In the genomic region with DNA sequence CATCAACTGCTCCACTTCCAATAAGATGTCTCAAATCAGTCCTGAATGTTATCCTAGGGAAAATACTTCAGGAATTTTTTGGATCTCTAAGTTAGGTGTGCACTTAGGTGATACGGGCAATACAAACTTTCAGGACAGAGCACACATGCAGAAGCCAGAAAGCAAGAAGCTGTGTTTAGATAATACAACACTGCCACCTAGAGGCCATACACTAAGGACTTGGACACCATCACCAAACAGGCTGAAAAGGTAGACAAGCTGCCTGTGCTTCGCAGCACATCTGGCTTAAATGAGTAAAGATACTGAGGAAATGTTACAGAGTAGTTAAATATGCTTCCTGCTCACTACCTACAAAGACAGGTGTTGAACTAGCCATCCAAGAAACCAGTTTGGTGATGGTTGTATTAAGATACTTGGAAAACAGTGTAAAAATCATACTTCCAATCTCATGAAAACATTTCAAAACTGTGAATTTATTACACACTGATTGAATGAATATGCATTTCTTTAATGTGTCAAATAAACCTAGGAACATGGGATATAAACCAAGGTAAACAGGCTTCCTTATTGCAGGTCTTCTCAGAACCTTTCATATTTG, we compare ENCODE assay signal across 9 cellular contexts. TPM values are rescaled to one million over a fixed set of nuclear protein-coding genes. Genes with fewer than 3 reads are reported as not detected.
DNase-seq lines count a peak whose midpoint lies in the region; ATAC-seq and TF ChIP-seq lines count a peak whose summit lies in the region.
"Had no signal": no experiment of that assay in that cellular context is flagged by ENCODE, and none has a peak within 500 bp of the region (broad histone marks: within the 10 kb centered on the region; RNA-seq: fewer than 3 reads in every experiment).

No MANE protein-coding gene starts in this region.

- H3K36me3 Mint-ChIP-seq in WTC11, result peaks cover 18% of the 10 kb centered on the region
- H3K36me3 Mint-ChIP-seq in naive B cell, result peaks cover 0 to 3% of the 10 kb centered on the region in 2 donors

- H3K9me3 Mint-ChIP-seq in WTC11 (no peaks in the 10 kb centered on the region), naive B cell (no peaks in the 10 kb centered on the region)

- H3K27me3 Mint-ChIP-seq in WTC11 (ENCODE audit: low read depth), result no peaks in the 10 kb centered on the region
- peaks cover 10 to 14% (median 11%) of the 10 kb centered on the region in 3 donors for H3K27me3 Mint-ChIP-seq in naive B cell

- H3K27ac Mint-ChIP-seq in WTC11 (no peak overlapping the region), naive B cell (no peak overlapping the region)

- H3K4me1 Mint-ChIP-seq in WTC11 (peaks cover 22% of the 10 kb centered on the region), naive B cell (peaks cover 5 to 8% (median 7%) of the 10 kb centered on the region in 3 donors)

- peak; percentile 88 for DNase-seq in ELF-1 (ENCODE audit: low read depth, low spot score)
- peak; percentile 54 to 87 for DNase-seq in NCI-H446 (lab: John Stamatoyannopoulos, UW)
- peak; percentile 37 for DNase-seq in WTC11 (ENCODE audit: low spot score)
- DNase-seq in naive B cell, result peak; percentile 64
- DNase-seq in posterior vena cava (ENCODE audit: low spot score), result no peak

- intact Hi-C loops in posterior vena cava (cut with DNase I), result loop anchor here in 1 of 2 donors (10.0 kb wide), 1 partner anchor 811 kb away; no protein-coding TSS in a partner anchor

- H3K4me3 Mint-ChIP-seq in WTC11 (no peak overlapping the region), naive B cell (no peak overlapping the region)

- ATAC-seq in HG03135 (IDR thresholded peaks at IDR 0.05; ENCODE audit: unreplicated experiment) (peak; percentile 60), WTC11 (peak; percentile 87), esophagus mucosa (peak; percentile 92), naive B cell (ENCODE audit: low read depth in 2 of 2) (peak; percentile 83 to 94), HG03442 (IDR thresholded peaks at IDR 0.05; ENCODE audit: unreplicated experiment) (no peak)

- POLR2A ChIA-PET in WTC11 (lab: Charles Lee), result interaction anchor here (0.6 to 1.1 kb wide), 2 partner anchors 10 to 236 kb away, joined by 3 read pairs; no protein-coding TSS in a partner anchor

- peak; percentile 68 for TF ChIP-seq CTCF in WTC11 (IDR thresholded peaks at IDR 0.05)

- CTCF ChIA-PET in WTC11 (lab: Charles Lee), result interaction anchor here (0.5 to 2.7 kb wide), 45 partner anchors 9 to 845 kb away, joined by 3 to 42 read pairs (median 4); a partner anchor contains a TSS

TF ChIP-seq in WTC11, 78 proteins besides CTCF, POLR2A, EP300 and RAD21:
- TF ChIP-seq EMX1 (CRISPR knock-in tag; IDR thresholded peaks at IDR 0.05) (no peak), SMAD3 (CRISPR knock-in tag; IDR thresholded peaks at IDR 0.05; ENCODE audit: borderline replicate concordance) (no peak), ZNF423 (CRISPR knock-in tag; IDR thresholded peaks at IDR 0.05) (no peak), JUN (CRISPR knock-in tag; IDR thresholded peaks at IDR 0.05) (no peak), ZNF416 (CRISPR knock-in tag; IDR thresholded peaks at IDR 0.05) (no peak)
- TF ChIP-seq, protein P1, sequence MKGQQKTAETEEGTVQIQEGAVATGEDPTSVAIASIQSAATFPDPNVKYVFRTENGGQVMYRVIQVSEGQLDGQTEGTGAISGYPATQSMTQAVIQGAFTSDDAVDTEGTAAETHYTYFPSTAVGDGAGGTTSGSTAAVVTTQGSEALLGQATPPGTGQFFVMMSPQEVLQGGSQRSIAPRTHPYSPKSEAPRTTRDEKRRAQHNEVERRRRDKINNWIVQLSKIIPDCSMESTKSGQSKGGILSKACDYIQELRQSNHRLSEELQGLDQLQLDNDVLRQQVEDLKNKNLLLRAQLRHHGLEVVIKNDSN (CRISPR knock-in tag; IDR thresholded peaks at IDR 0.05), result no peak
- TF ChIP-seq, protein P2, sequence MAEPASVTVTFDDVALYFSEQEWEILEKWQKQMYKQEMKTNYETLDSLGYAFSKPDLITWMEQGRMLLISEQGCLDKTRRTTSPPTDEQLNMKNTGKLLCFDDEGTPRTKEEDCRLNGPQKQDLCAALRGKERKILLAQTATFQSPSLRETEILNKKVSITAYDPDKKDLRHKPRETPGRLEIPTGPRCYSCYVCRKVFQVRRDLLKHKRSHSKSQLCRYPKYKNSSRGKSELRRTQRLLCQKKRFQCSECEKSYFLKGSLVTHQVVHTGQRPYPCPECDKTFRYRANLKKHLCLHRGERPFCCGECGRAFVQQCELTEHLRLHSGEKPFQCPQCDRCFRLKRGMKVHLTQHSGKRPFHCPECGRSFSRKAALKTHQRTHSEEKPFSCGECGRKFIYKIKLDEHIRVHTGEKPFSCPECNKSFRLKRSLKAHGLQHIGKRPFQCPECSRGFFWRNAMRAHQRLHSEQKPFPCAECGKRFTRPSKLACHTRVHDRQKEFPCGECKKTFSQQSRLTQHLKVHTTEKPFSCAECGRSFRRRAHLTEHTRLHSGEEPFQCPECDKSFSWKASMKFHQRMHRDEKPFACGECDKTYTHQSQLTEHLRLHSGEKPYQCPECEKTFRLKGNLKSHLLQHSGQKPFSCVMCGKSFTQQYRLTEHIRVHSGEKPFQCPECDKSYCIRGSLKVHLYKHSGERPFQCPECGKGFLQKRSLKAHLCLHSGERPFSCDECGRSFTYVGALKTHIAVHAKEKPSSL (CRISPR knock-in tag; conservative IDR thresholded peaks at IDR 0.05), result no peak
- TF ChIP-seq, protein P3, sequence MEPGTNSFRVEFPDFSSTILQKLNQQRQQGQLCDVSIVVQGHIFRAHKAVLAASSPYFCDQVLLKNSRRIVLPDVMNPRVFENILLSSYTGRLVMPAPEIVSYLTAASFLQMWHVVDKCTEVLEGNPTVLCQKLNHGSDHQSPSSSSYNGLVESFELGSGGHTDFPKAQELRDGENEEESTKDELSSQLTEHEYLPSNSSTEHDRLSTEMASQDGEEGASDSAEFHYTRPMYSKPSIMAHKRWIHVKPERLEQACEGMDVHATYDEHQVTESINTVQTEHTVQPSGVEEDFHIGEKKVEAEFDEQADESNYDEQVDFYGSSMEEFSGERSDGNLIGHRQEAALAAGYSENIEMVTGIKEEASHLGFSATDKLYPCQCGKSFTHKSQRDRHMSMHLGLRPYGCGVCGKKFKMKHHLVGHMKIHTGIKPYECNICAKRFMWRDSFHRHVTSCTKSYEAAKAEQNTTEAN (CRISPR knock-in tag; IDR thresholded peaks at IDR 0.05), result no peak
TF ChIP-seq in WTC11: peak in this region for 0.

RNA-seq across cellular contexts. Expression of a gene that starts 24.2 kb away (rescaled TPM):
- total RNA-seq in WTC11 (2021), result 10.5 to 12.3 TPM (median 11.4 TPM) in 3 replicates
- total RNA-seq in esophagus mucosa, result 32.8 TPM
- 10 to 100 TPM; 13.9 to 18.7 (median 14.8) TPM for polyA plus RNA-seq in naive B cell (ENCODE audit: low read depth in 6 of 6)
- 10 to 100 TPM; 29.2 to 37.2 TPM for total RNA-seq in posterior vena cava

RNA-seq across cellular contexts. Expression of a gene that starts 37.8 kb away (rescaled TPM):
- 31.4 to 43.6 TPM (median 34.9 TPM) in 3 replicates for total RNA-seq in WTC11 (2021)
- total RNA-seq in esophagus mucosa, result 21.8 TPM
- 10 to 100 TPM; 30.9 to 49.5 (median 35.7) TPM for polyA plus RNA-seq in naive B cell (ENCODE audit: low read depth in 6 of 6)
- 10 to 100 TPM; 10.2 to 12.1 TPM for total RNA-seq in posterior vena cava

RNA-seq across cellular contexts. Expression of a gene that starts 46.1 kb away (rescaled TPM):
- total RNA-seq in WTC11 (2021) (not detected in 3 replicates), esophagus mucosa (0.44 TPM), posterior vena cava (not detected)
- not detected for polyA plus RNA-seq in naive B cell (ENCODE audit: low read depth in 6 of 6)
- total RNA-seq: temporal lobe had no signal
